24 cellular contexts compared by ENCODE assay signal in the genomic region with DNA sequence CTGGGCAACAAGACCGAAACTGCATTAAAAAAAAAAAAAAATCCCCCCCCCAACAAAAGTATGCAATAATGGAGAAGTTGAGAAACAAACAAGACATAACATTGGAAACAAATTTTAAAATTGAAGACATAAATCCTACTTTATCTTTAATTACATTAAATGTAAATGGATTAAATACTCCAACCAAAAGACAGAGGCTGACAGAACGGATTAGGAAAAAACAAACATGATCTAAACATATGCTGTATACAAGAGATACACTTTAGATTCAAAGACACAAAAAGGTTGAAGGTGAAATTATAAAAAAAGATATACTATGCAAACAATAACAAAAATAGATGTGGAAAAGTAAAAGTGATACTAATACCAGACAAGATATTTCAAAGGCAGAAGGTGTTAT.
"Had no signal": no experiment of that assay in that cellular context is flagged by ENCODE, and none has a peak within 500 bp of the region (broad histone marks: within the 10 kb centered on the region; RNA-seq: fewer than 3 reads in every experiment).

No MANE protein-coding gene starts in this region.

- H3K27me3 Mint-ChIP-seq: naive B cell had no signal

- H3K36me3 Mint-ChIP-seq: mesothelial cell of epicardium, naive B cell had no signal

- H3K27ac Mint-ChIP-seq: mesothelial cell of epicardium, naive B cell had no signal

- H3K4me1 Mint-ChIP-seq: mesothelial cell of epicardium, naive B cell had no signal

- DNase-seq: dermis blood vessel endothelial cell; dorsolateral prefrontal cortex; effector CD4-positive, alpha-beta T cell; effector memory CD4-positive, alpha-beta T cell; erythroblast; esophagus squamous epithelium; foreskin fibroblast; foreskin melanocyte; gastrocnemius medialis; glutamatergic neuron; head of caudate nucleus; heart right ventricle; hippocampal formation; left cardiac atrium; left lung; left ventricle myocardium superior; lower lobe of right lung; mesenchymal stem cell; mucosa of descending colon; naive B cell had no signal

- H3K4me3 Mint-ChIP-seq: mesothelial cell of epicardium, naive B cell had no signal

- FAIRE-seq: colon, keratinocyte had no signal

- ATAC-seq: esophagus mucosa, gastrocnemius medialis, heart right ventricle, left cardiac atrium, left lung, left ventricle myocardium superior, lower lobe of right lung, mucosa of descending colon had no signal
